In genomic region chr3:10333359-10333670, GRCh38 we compare ENCODE assay signal across 21 cellular contexts. TPM values are rescaled to one million over a fixed set of nuclear protein-coding genes. Genes with fewer than 3 reads are reported as not detected.
DNase-seq lines count a peak whose midpoint lies in the region; ATAC-seq and TF ChIP-seq lines count a peak whose summit lies in the region.
"Had no signal": no experiment of that assay in that cellular context is flagged by ENCODE, and none has a peak within 500 bp of the region (broad histone marks: within the 10 kb centered on the region; RNA-seq: fewer than 3 reads in every experiment).

No MANE protein-coding gene starts in this region.

- H3K27me3 ChIP-seq in DOHH2 (ENCODE audit: control insufficient read depth, low read length) = no peaks in the 10 kb centered on the region
- H3K27me3 ChIP-seq in dorsolateral prefrontal cortex = no peaks in the 10 kb centered on the region

- H3F3A ChIP-seq in DOHH2 (ENCODE audit: control insufficient read depth, insufficient read depth) = no peaks in the 10 kb centered on the region

- H3K4me3 ChIP-seq in DOHH2 (ENCODE audit: low read length) (peak overlapping the region; percentile 5; the same call in 1 of the 2 replicates), dorsolateral prefrontal cortex (no peak overlapping the region)
- no peak overlapping the region for H3K4me3 ChIP-seq in Jurkat, Clone E6-1 (ENCODE audit: low read length)
- H3K4me3 ChIP-seq: HAP-1, SJCRH30 had no signal

- ATAC-seq in stimulated activated memory B cell treated with anti-CD40 and anti-IgM and Interleukin-4, amounts not matched to agents 10 μg/mL and 1 μg/mL and 100 μg/mL, for 72 hours = no peak
- ATAC-seq in stimulated activated effector memory CD8-positive, alpha-beta T cell treated with anti-CD3 and anti-CD28 coated beads, Interleukin-12 subunit alpha, Interleukin-12 subunit beta, amount 100 ng/mL, for 72 hours = no peak
- ATAC-seq: PC-3 had no signal

- H3K79me2 ChIP-seq in DOHH2 (ENCODE audit: control insufficient read depth, low read length) = no peaks in the 10 kb centered on the region

- H3K9me3 ChIP-seq in DOHH2 (ENCODE audit: control insufficient read depth, insufficient read depth, low read length) = no peaks in the 10 kb centered on the region
- H3K9me3 ChIP-seq: HAP-1, SJCRH30 had no signal

- peaks cover 14% of the 10 kb centered on the region for H3K27me3 Mint-ChIP-seq in stimulated activated memory B cell treated with anti-CD40 and anti-IgM and Interleukin-4, amounts not matched to agents 10 μg/mL and 1 μg/mL and 100 μg/mL, for 72 hours

- H3K9me2 ChIP-seq in DOHH2 (replicated peaks; ENCODE audit: control insufficient read depth, low read length) = no peaks in the 10 kb centered on the region

- no peaks in the 10 kb centered on the region for H3K36me3 ChIP-seq in DOHH2 (ENCODE audit: control insufficient read depth, low read length)
- H3K36me3 ChIP-seq: HAP-1, SJCRH30 had no signal

- H3K4me3 Mint-ChIP-seq in stimulated activated memory B cell treated with anti-CD40 and anti-IgM and Interleukin-4, amounts not matched to agents 10 μg/mL and 1 μg/mL and 100 μg/mL, for 72 hours = no peak overlapping the region
- no peak overlapping the region for H3K4me3 Mint-ChIP-seq in stimulated activated effector memory CD8-positive, alpha-beta T cell treated with anti-CD3 and anti-CD28 coated beads, Interleukin-12 subunit alpha, Interleukin-12 subunit beta, amount 100 ng/mL, for 72 hours
- H3K4me3 Mint-ChIP-seq: CD8-positive, alpha-beta memory T cell had no signal

- peak; percentile 41 for DNase-seq in Jurkat, Clone E6-1 (ENCODE audit: low read depth, low spot score)
- DNase-seq in dorsolateral prefrontal cortex (no peak), NCI-H128 (lab: John Stamatoyannopoulos, UW; ENCODE audit: unreplicated experiment) (no peak), NCI-H446 treated with DMSO at 0.1 percent for 48 hours (lab: John Stamatoyannopoulos, UW) (no peak)
- no peak for DNase-seq in stimulated activated effector memory CD8-positive, alpha-beta T cell treated with anti-CD3 and anti-CD28 coated beads, Interleukin-12 subunit alpha, Interleukin-12 subunit beta, amount 100 ng/mL, for 72 hours (ENCODE audit: low spot score in 2 of 2)
- DNase-seq: MV-4-11, NCI-H1436, NCI-H2029 treated with DMSO at 0.1 percent for 48 hours, NCI-H2171 treated with DMSO at 0.1 percent for 48 hours, NCI-H748 treated with DMSO at 0.1 percent for 48 hours, PC-3, SJCRH30, SW 1271 had no signal

- H3K4me1 Mint-ChIP-seq in stimulated activated memory B cell treated with anti-CD40 and anti-IgM and Interleukin-4, amounts not matched to agents 10 μg/mL and 1 μg/mL and 100 μg/mL, for 72 hours = peaks cover 34% of the 10 kb centered on the region
- no peaks in the 10 kb centered on the region for H3K4me1 Mint-ChIP-seq in stimulated activated effector memory CD8-positive, alpha-beta T cell treated with anti-CD3 and anti-CD28 coated beads, Interleukin-12 subunit alpha, Interleukin-12 subunit beta, amount 100 ng/mL, for 72 hours

- intact Hi-C loops in dorsolateral prefrontal cortex (cut with DNase I) = no loop called here

- peaks cover 18% of the 10 kb centered on the region for H3K4me1 ChIP-seq in DOHH2 (ENCODE audit: control insufficient read depth, low read length)
- H3K4me1 ChIP-seq: HAP-1, SJCRH30 had no signal

- H4K20me1 ChIP-seq in DOHH2 (ENCODE audit: control insufficient read depth, insufficient read depth, low read depth, low read length) = no peaks in the 10 kb centered on the region

- peak overlapping the region; percentile 17 for H3K4me2 ChIP-seq in DOHH2 (ENCODE audit: low read length)

- H3K36me3 Mint-ChIP-seq in stimulated activated memory B cell treated with anti-CD40 and anti-IgM and Interleukin-4, amounts not matched to agents 10 μg/mL and 1 μg/mL and 100 μg/mL, for 72 hours = no peaks in the 10 kb centered on the region
- no peaks in the 10 kb centered on the region for H3K36me3 Mint-ChIP-seq in stimulated activated effector memory CD8-positive, alpha-beta T cell treated with anti-CD3 and anti-CD28 coated beads, Interleukin-12 subunit alpha, Interleukin-12 subunit beta, amount 100 ng/mL, for 72 hours

- no peak for TF ChIP-seq CTCF in DOHH2 (IDR thresholded peaks at IDR 0.05; ENCODE audit: low read depth, low read length, poor library complexity, severe bottlenecking)
- TF ChIP-seq CTCF in dorsolateral prefrontal cortex (IDR thresholded peaks at IDR 0.05 in 54 of 56, conservative IDR thresholded peaks at IDR 0.05 in 2 of 56; ENCODE audit: low read depth in 1 of 56, partially characterized antibody in 56 of 56) = no peak

- H3K27ac ChIP-seq in DOHH2 (ENCODE audit: low read depth, low read length) (no peak overlapping the region), dorsolateral prefrontal cortex (peak overlapping the region in 45 of 59 donors; percentile 12 to 91 (median 74))
- H3K27ac ChIP-seq: RWPE1, SJCRH30 had no signal

- no peaks in the 10 kb centered on the region for H3K9me3 Mint-ChIP-seq in stimulated activated memory B cell treated with anti-CD40 and anti-IgM and Interleukin-4, amounts not matched to agents 10 μg/mL and 1 μg/mL and 100 μg/mL, for 72 hours
- no peaks in the 10 kb centered on the region for H3K9me3 Mint-ChIP-seq in stimulated activated effector memory CD8-positive, alpha-beta T cell treated with anti-CD3 and anti-CD28 coated beads, Interleukin-12 subunit alpha, Interleukin-12 subunit beta, amount 100 ng/mL, for 72 hours
- H3K9me3 Mint-ChIP-seq: CD8-positive, alpha-beta memory T cell had no signal

- H3K27ac Mint-ChIP-seq in stimulated activated memory B cell treated with anti-CD40 and anti-IgM and Interleukin-4, amounts not matched to agents 10 μg/mL and 1 μg/mL and 100 μg/mL, for 72 hours = peak overlapping the region; percentile 28
- no peak overlapping the region for H3K27ac Mint-ChIP-seq in stimulated activated effector memory CD8-positive, alpha-beta T cell treated with anti-CD3 and anti-CD28 coated beads, Interleukin-12 subunit alpha, Interleukin-12 subunit beta, amount 100 ng/mL, for 72 hours

RNA-seq across cellular contexts. Expression of gene SEC13, which starts 12.4 kb away (rescaled TPM):
- 208 TPM for polyA plus RNA-seq in Jurkat, Clone E6-1 (2012; ENCODE audit: insufficient read depth, insufficient read length)
- total RNA-seq in dorsolateral prefrontal cortex = 10 to 100 TPM; 42.9 to 78.5 (median 62.1) TPM

RNA-seq across cellular contexts. Expression of gene GHRL, which starts 40.6 kb away (rescaled TPM):
- polyA plus RNA-seq in Jurkat, Clone E6-1 (2012; ENCODE audit: insufficient read depth, insufficient read length) = 2.2 TPM
- total RNA-seq in dorsolateral prefrontal cortex = 1 to 10 TPM in 72 of 120 experiments, under 1 TPM in 24, not detected in 24; 0.32 to 6.7 (median 1.6) TPM
- total RNA-seq: Daoy, NCI-H460, PC-3, SJCRH30 had no signal
- polyA plus RNA-seq: BJ had no signal
